ENCODE assay signal across 18 cellular contexts in genomic region chr2:179952658-179953057, GRCh38. TPM values are rescaled to one million over a fixed set of nuclear protein-coding genes. Genes with fewer than 3 reads are reported as not detected.
DNase-seq lines count a peak whose midpoint lies in the region; ATAC-seq, FAIRE-seq and TF ChIP-seq lines count a peak whose summit lies in the region.
"Had no signal": no experiment of that assay in that cellular context is flagged by ENCODE, and none has a peak within 500 bp of the region (broad histone marks: within the 10 kb centered on the region; RNA-seq: fewer than 3 reads in every experiment).

No MANE protein-coding gene starts in this region.

- no peaks in the 10 kb centered on the region for H3K9me3 Mint-ChIP-seq in endodermal cell
- H3K9me3 Mint-ChIP-seq: activated CD4-positive, alpha-beta T cell treated with anti-CD3 and anti-CD28 coated beads, Interleukin-2, amount 10 ng/mL, durations not matched to agents 7 days and 5 days; CD4-positive, alpha-beta T cell; T-helper 1 cell treated with Interleukin-12 subunit alpha and Interleukin-12 subunit beta and Interleukin-4 antibody, amounts not matched to agents 30 μg/mL and 1 μg/mL, for 36 hours had no signal

- TF ChIP-seq CTCF in endodermal cell (conservative IDR thresholded peaks at IDR 0.05) = no peak

- H3K36me3 ChIP-seq in endodermal cell (ENCODE audit: control insufficient read depth, insufficient read depth, low read length) = peaks cover 82% of the 10 kb centered on the region

- H3K4me1 Mint-ChIP-seq in endodermal cell = peaks cover 1% of the 10 kb centered on the region
- H3K4me1 Mint-ChIP-seq: activated CD4-positive, alpha-beta T cell treated with anti-CD3 and anti-CD28 coated beads, Interleukin-2, amount 10 ng/mL, durations not matched to agents 7 days and 5 days had no signal

- H3K27me3 ChIP-seq in endodermal cell (ENCODE audit: control insufficient read depth, insufficient read depth, low read length, poor library complexity, severe bottlenecking) = no peaks in the 10 kb centered on the region

- no peak overlapping the region for H3K27ac ChIP-seq in endodermal cell (ENCODE audit: low read depth, low read length)

- no peak overlapping the region for H3K27ac Mint-ChIP-seq in endodermal cell
- H3K27ac Mint-ChIP-seq: activated CD4-positive, alpha-beta T cell treated with anti-CD3 and anti-CD28 coated beads, Interleukin-2, amount 10 ng/mL, durations not matched to agents 7 days and 5 days; CD4-positive, alpha-beta T cell; T-helper 1 cell treated with Interleukin-12 subunit alpha and Interleukin-12 subunit beta and Interleukin-4 antibody, amounts not matched to agents 30 μg/mL and 1 μg/mL, for 36 hours had no signal

- peak; percentile 41 for ATAC-seq in GM18517 (IDR thresholded peaks at IDR 0.05; ENCODE audit: unreplicated experiment)
- ATAC-seq in GM21529 (IDR thresholded peaks at IDR 0.05; ENCODE audit: unreplicated experiment) = peak; percentile 64
- peak; percentile 60 for ATAC-seq in HG03095 (IDR thresholded peaks at IDR 0.05; ENCODE audit: unreplicated experiment)
- no peak for ATAC-seq in left colon

- H3K9me3 ChIP-seq in endodermal cell (ENCODE audit: control insufficient read depth, low read length) = no peaks in the 10 kb centered on the region

- H3K4me3 Mint-ChIP-seq in endodermal cell = no peak overlapping the region
- H3K4me3 Mint-ChIP-seq: activated CD4-positive, alpha-beta T cell treated with anti-CD3 and anti-CD28 coated beads, Interleukin-2, amount 10 ng/mL, durations not matched to agents 7 days and 5 days; CD4-positive, alpha-beta T cell; T-helper 1 cell treated with Interleukin-12 subunit alpha and Interleukin-12 subunit beta and Interleukin-4 antibody, amounts not matched to agents 30 μg/mL and 1 μg/mL, for 36 hours had no signal

- peak; percentile 21 for FAIRE-seq in islet of Langerhans (lab: Jason Lieb, UNC)

- H3K9ac ChIP-seq in endodermal cell (ENCODE audit: extremely low read depth, low read length, poor library complexity, severe bottlenecking) = no peak overlapping the region

- DNase-seq in left colon (no peak), endodermal cell (no peak), DMS79 treated with DMSO at 0.1 percent for 48 hours (lab: John Stamatoyannopoulos, UW) (no peak)
- DNase-seq: activated CD4-positive, alpha-beta T cell treated with anti-CD3 and anti-CD28 coated beads, Interleukin-2, amount 10 ng/mL, durations not matched to agents 7 days and 5 days; activated CD8-positive, alpha-beta memory T cell treated with anti-CD3 and anti-CD28 coated beads, Interleukin-2, amount 50 U/mL, for 48 hours; activated effector memory CD4-positive, alpha-beta T cell treated with anti-CD3 and anti-CD28 coated beads, Interleukin-2, amount 50 U/mL, for 16 hours; CD4-positive, alpha-beta T cell; cortex of kidney; GDM1; Kasumi-1; NCI-H1092 treated with DMSO at 0.1 percent for 48 hours; NCI-H524; SIG-M5 had no signal

- intact Hi-C loops in left colon (cut with DNase I, micrococcal nuclease) = no loop called here

- no peak overlapping the region for H3K4me3 ChIP-seq in endodermal cell (ENCODE audit: low read length)

- no peaks in the 10 kb centered on the region for H3K27me3 Mint-ChIP-seq in endodermal cell (ENCODE audit: insufficient read depth)
- H3K27me3 Mint-ChIP-seq: activated CD4-positive, alpha-beta T cell treated with anti-CD3 and anti-CD28 coated beads, Interleukin-2, amount 10 ng/mL, durations not matched to agents 7 days and 5 days; CD4-positive, alpha-beta T cell had no signal

- peaks cover 45% of the 10 kb centered on the region for H3K36me3 Mint-ChIP-seq in endodermal cell (ENCODE audit: low read depth)

- H3K4me1 ChIP-seq in endodermal cell (ENCODE audit: control insufficient read depth, insufficient read depth, low read length) = no peaks in the 10 kb centered on the region

- WGBS in endodermal cell (ENCODE audit: insufficient coverage in 1 of 2, insufficient read length in 1 of 2), 2 experiments = 100% methylated on average over 1 of the region's 2 CpGs; no CpG with 5 or more reads in 1 of the 2 experiments

RNA-seq across cellular contexts. Expression of gene CWC22, which starts 54.4 kb away (rescaled TPM):
- total RNA-seq in left colon (10 to 100 TPM; 12.3 to 13.7 TPM), endodermal cell (10 to 100 TPM; 33.4 to 43.5 TPM)
- polyA plus RNA-seq in endodermal cell (2013, experiment 1 of 2) = 27.4 TPM
- polyA plus RNA-seq in endodermal cell (2013, experiment 2 of 2) = 28.6 TPM
